21 cellular contexts compared by ENCODE assay signal in the genomic region with DNA sequence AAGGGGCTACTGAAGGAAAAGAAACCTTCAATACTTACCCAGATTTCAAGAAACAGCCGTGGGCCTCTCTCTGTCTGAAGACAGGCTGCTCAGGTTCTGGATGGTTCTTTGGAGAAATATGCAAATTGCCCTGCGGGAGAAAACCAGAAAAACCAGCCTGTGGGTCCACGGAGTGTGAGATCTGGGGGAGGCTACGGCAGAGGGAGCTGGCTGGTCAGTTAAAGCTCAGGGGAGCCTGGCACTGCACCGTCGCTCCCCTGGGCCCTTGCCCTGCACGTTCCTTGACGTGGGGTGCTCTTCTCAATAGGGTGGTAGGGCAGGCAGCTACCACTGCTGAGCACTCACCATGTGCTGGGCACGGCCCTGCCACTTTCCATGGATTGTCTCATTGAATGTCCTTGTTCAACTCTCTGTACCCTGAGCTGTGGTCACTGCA. TPM values are rescaled to one million over a fixed set of nuclear protein-coding genes. Genes with fewer than 3 reads are reported as not detected.
A peak's percentile ranks its signal among the peaks of the same experiment; 100 is the strongest.
DNase-seq lines count a peak whose midpoint lies in the region; ATAC-seq and TF ChIP-seq lines count a peak whose summit lies in the region.
"Had no signal": no experiment of that assay in that cellular context is flagged by ENCODE, and none has a peak within 500 bp of the region (broad histone marks: within the 10 kb centered on the region; RNA-seq: fewer than 3 reads in every experiment).

No MANE protein-coding gene starts in this region.

- H3K36me3 ChIP-seq in BLaER1: peaks cover 36% of the 10 kb centered on the region
- H3K36me3 ChIP-seq in HUES6 (ENCODE audit: control insufficient read depth, insufficient read depth, low read length): no peaks in the 10 kb centered on the region
- H3K36me3 ChIP-seq in endodermal cell (ENCODE audit: control insufficient read depth, insufficient read depth, low read length): no peaks in the 10 kb centered on the region
- peaks cover 33% of the 10 kb centered on the region for H3K36me3 ChIP-seq in osteoblast (ENCODE audit: insufficient read depth, low read length)
- H3K36me3 ChIP-seq: cardiac muscle cell, ovary had no signal

- H3K27ac ChIP-seq in BLaER1 (peak overlapping the region; percentile 65), HUES6 (ENCODE audit: low read depth, low read length) (no peak overlapping the region), endodermal cell (ENCODE audit: low read depth, low read length) (no peak overlapping the region), osteoblast (ENCODE audit: low read depth, low read length) (no peak overlapping the region)
- H3K27ac ChIP-seq: cardiac muscle cell, ovary had no signal

- DNase-seq in endodermal cell (peak; percentile 84), mesothelial cell of epicardium (ENCODE audit: low spot score in 2 of 2, unreplicated experiment in 2 of 2) (peak in 1 of 2 experiments; percentile 59), C1 segment of cervical spinal cord (lab: John Stamatoyannopoulos, UW) (no peak), osteoblast (ENCODE audit: insufficient read length, low spot score, missing footprints) (no peak), ACHN (no peak)
- DNase-seq: activated naive CD8-positive, alpha-beta T cell treated with anti-CD3 and anti-CD28 coated beads, Interleukin-2, amount 10 ng/mL, durations not matched to agents 7 days and 5 days; activated T-cell treated with anti-CD3 and anti-CD28 coated beads, Interleukin-2, amount 50 U/mL, for 48 hours; effector CD4-positive, alpha-beta T cell; HFFc6; immature natural killer cell; NCI-H1105 treated with DMSO at 0.1 percent for 48 hours; NCI-H345; ovary; SK-N-SH; stimulated activated naive B cell treated with anti-CD40 and anti-IgM and Interleukin-4, amounts not matched to agents 10 μg/mL and 1 μg/mL and 100 μg/mL, for 72 hours had no signal

- H3K9me3 ChIP-seq in BLaER1 (peaks cover 18% of the 10 kb centered on the region), HUES6 (ENCODE audit: control insufficient read depth, insufficient read depth, low read depth, low read length) (no peaks in the 10 kb centered on the region), endodermal cell (ENCODE audit: control insufficient read depth, low read length) (no peaks in the 10 kb centered on the region), osteoblast (ENCODE audit: low read depth, low read length) (no peaks in the 10 kb centered on the region)
- H3K9me3 ChIP-seq: ovary, SK-N-SH had no signal

- H3K27me3 Mint-ChIP-seq in endodermal cell (ENCODE audit: insufficient read depth): peaks cover 25% of the 10 kb centered on the region
- H3K27me3 Mint-ChIP-seq in mesothelial cell of epicardium (ENCODE audit: low read depth): no peaks in the 10 kb centered on the region
- H3K27me3 Mint-ChIP-seq: activated naive CD8-positive, alpha-beta T cell treated with anti-CD3 and anti-CD28 coated beads, Interleukin-2, amount 10 ng/mL, durations not matched to agents 7 days and 5 days; stimulated activated naive B cell treated with anti-CD40 and anti-IgM and Interleukin-4, amounts not matched to agents 10 μg/mL and 1 μg/mL and 100 μg/mL, for 72 hours had no signal

- peaks cover 7% of the 10 kb centered on the region for H3K4me1 Mint-ChIP-seq in endodermal cell
- peaks cover 22% of the 10 kb centered on the region for H3K4me1 Mint-ChIP-seq in mesothelial cell of epicardium

- H3K27me3 ChIP-seq in BLaER1 (no peaks in the 10 kb centered on the region), HUES6 (ENCODE audit: control insufficient read depth, insufficient read depth, low read length) (peaks cover 33% of the 10 kb centered on the region), endodermal cell (ENCODE audit: control insufficient read depth, insufficient read depth, low read length, poor library complexity, severe bottlenecking) (peaks cover 11% of the 10 kb centered on the region), osteoblast (ENCODE audit: insufficient read depth, low read length) (no peaks in the 10 kb centered on the region)
- H3K27me3 ChIP-seq: ovary had no signal

- 55 to 69% methylated on average over 7 to 9 of the region's 9 CpGs for WGBS in endodermal cell (ENCODE audit: insufficient coverage in 1 of 2, insufficient read length in 1 of 2), 2 experiments

- H3K4me3 ChIP-seq in BLaER1: peak overlapping the region; percentile 20
- peak overlapping the region; percentile 31; the same call in 1 of the 2 replicates for H3K4me3 ChIP-seq in HUES6 (ENCODE audit: low read depth, low read length)
- no peak overlapping the region for H3K4me3 ChIP-seq in endodermal cell (ENCODE audit: low read length)
- H3K4me3 ChIP-seq in osteoblast (ENCODE audit: insufficient read depth, low read length): no peak overlapping the region
- H3K4me3 ChIP-seq: cardiac muscle cell, ovary had no signal

- H4K20me1 ChIP-seq in BLaER1 (no peaks in the 10 kb centered on the region), osteoblast (ENCODE audit: insufficient read depth, low read length) (no peaks in the 10 kb centered on the region)

- TF ChIP-seq CTCF in endodermal cell (conservative IDR thresholded peaks at IDR 0.05) (no peak), mesothelial cell of epicardium (IDR thresholded peaks at IDR 0.05; ENCODE audit: unreplicated experiment) (no peak), osteoblast (IDR thresholded peaks at IDR 0.05; ENCODE audit: extremely low read depth, low read depth, low read length) (no peak)

- H3K27ac Mint-ChIP-seq in endodermal cell (no peak overlapping the region), mesothelial cell of epicardium (peak overlapping the region; percentile 82)
- H3K27ac Mint-ChIP-seq: activated naive CD8-positive, alpha-beta T cell treated with anti-CD3 and anti-CD28 coated beads, Interleukin-2, amount 10 ng/mL, durations not matched to agents 7 days and 5 days; HFFc6; stimulated activated naive B cell treated with anti-CD40 and anti-IgM and Interleukin-4, amounts not matched to agents 10 μg/mL and 1 μg/mL and 100 μg/mL, for 72 hours had no signal

- ATAC-seq in GM19351 (IDR thresholded peaks at IDR 0.05; ENCODE audit: unreplicated experiment): no peak
- ATAC-seq: stimulated activated naive B cell treated with anti-CD40 and anti-IgM and Interleukin-4, amounts not matched to agents 10 μg/mL and 1 μg/mL and 100 μg/mL, for 72 hours had no signal

- H3K9me3 Mint-ChIP-seq in endodermal cell: no peaks in the 10 kb centered on the region
- H3K9me3 Mint-ChIP-seq in mesothelial cell of epicardium: peaks cover 8% of the 10 kb centered on the region
- H3K9me3 Mint-ChIP-seq: HFFc6, immature natural killer cell had no signal

- H3K4me1 ChIP-seq in BLaER1 (peaks cover 57% of the 10 kb centered on the region), HUES6 (ENCODE audit: control insufficient read depth, insufficient read depth, low read length) (peaks cover 15% of the 10 kb centered on the region), endodermal cell (ENCODE audit: control insufficient read depth, insufficient read depth, low read length) (no peaks in the 10 kb centered on the region), osteoblast (ENCODE audit: insufficient read depth, low read length) (no peaks in the 10 kb centered on the region)

- H3K36me3 Mint-ChIP-seq in endodermal cell (ENCODE audit: low read depth): peaks cover 3% of the 10 kb centered on the region
- H3K36me3 Mint-ChIP-seq in mesothelial cell of epicardium: peaks cover 24% of the 10 kb centered on the region

- in situ Hi-C loops in ACHN (cut with HindIII; ENCODE audit: low pct_ligation_motif_present, low pct_unique_long_range_greater_than_20kb, low sequenced_read_pairs): no loop called here

- no peaks in the 10 kb centered on the region for H3K79me2 ChIP-seq in osteoblast (ENCODE audit: insufficient read depth, low read length)

- H3K4me2 ChIP-seq in BLaER1 (peak overlapping the region; percentile 83), osteoblast (ENCODE audit: insufficient read depth, low read length) (no peak overlapping the region)
- H3K4me2 ChIP-seq: SK-N-SH had no signal

- H3K9ac ChIP-seq in BLaER1 (peak overlapping the region; percentile 25; the same call in 1 of the 2 replicates), HUES6 (ENCODE audit: low read length) (no peak overlapping the region), endodermal cell (ENCODE audit: extremely low read depth, low read length, poor library complexity, severe bottlenecking) (no peak overlapping the region)
- H3K9ac ChIP-seq: SK-N-SH had no signal

- H2AFZ ChIP-seq in osteoblast (ENCODE audit: low read length): no peak overlapping the region

- H3K4me3 Mint-ChIP-seq in endodermal cell (no peak overlapping the region), mesothelial cell of epicardium (no peak overlapping the region)
- H3K4me3 Mint-ChIP-seq: activated naive CD8-positive, alpha-beta T cell treated with anti-CD3 and anti-CD28 coated beads, Interleukin-2, amount 10 ng/mL, durations not matched to agents 7 days and 5 days; HFFc6; immature natural killer cell; stimulated activated naive B cell treated with anti-CD40 and anti-IgM and Interleukin-4, amounts not matched to agents 10 μg/mL and 1 μg/mL and 100 μg/mL, for 72 hours had no signal

RNA-seq across cellular contexts. Expression of a gene that starts 12.7 kb away (rescaled TPM):
- total RNA-seq in endodermal cell (1 to 10 TPM; 6.2 to 6.6 TPM), mesothelial cell of epicardium (19.4 to 23.1 TPM (median 21.4 TPM) in 3 replicates), osteoblast (24.2 and 27.5 TPM in 2 replicates)
- 0.78 TPM for polyA plus RNA-seq in endodermal cell (2013, experiment 1 of 2)
- polyA plus RNA-seq in endodermal cell (2013, experiment 2 of 2): 0.50 TPM

RNA-seq across cellular contexts. Expression of a gene that starts 28.1 kb away (rescaled TPM):
- total RNA-seq in endodermal cell (not detected), mesothelial cell of epicardium (not detected in 3 replicates), osteoblast (not detected in 2 replicates)
- polyA plus RNA-seq in endodermal cell (2013, experiment 1 of 2): not detected
- polyA plus RNA-seq in endodermal cell (2013, experiment 2 of 2): not detected
- total RNA-seq: activated naive CD8-positive, alpha-beta T cell treated with anti-CD3 and anti-CD28 coated beads, Interleukin-2, amount 10 ng/mL, durations not matched to agents 7 days and 5 days; cardiac muscle cell; HFFc6; mesenteric fat pad had no signal
- polyA plus RNA-seq: AG04450, cardiac muscle cell, immature natural killer cell, SK-N-SH had no signal

Comparison
In these comparisons a context has a peak if more than half of its experiments do, and no peak if none do; other contexts are left out.
1. H3K4me3 ChIP-seq: peak in BLaER1 (single experiment) and HUES6 (single experiment); none in endodermal cell (single experiment) and osteoblast (single experiment).